Comparison of ENCODE assay signal across 15 cellular contexts in the genomic region with DNA sequence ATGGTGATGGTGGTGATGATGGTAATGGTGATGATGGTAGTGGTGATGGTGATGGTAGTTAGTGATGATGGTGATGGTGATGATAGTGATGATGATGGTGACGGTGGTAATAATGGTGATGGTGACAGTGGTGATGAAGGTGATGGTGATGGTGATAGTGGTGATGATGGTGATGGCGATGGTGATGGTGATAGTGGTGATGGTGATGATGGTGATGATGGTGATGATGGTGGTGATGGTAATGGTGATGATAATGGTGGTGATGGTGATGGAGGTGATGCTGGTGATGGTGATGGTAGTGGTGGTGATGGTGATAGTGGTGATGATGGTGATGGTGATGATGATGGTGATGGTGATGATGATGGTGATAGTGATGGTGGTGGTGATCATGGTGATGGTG.
"Had no signal": no experiment of that assay in that cellular context is flagged by ENCODE, and none has a peak within 500 bp of the region (broad histone marks: within the 10 kb centered on the region; RNA-seq: fewer than 3 reads in every experiment).

No MANE protein-coding gene starts in this region.

- H3K36me3 ChIP-seq: sigmoid colon, stomach, thyroid gland, uterus had no signal

- DNase-seq: cortex of kidney; effector CD8-positive, alpha-beta T cell; islet precursor cell; natural killer cell; stimulated activated CD4-positive, alpha-beta T cell treated with anti-CD3 and anti-CD28 coated beads, Interleukin-2, amount 100 ng/mL, for 24 hours; stimulated activated naive CD4-positive, alpha-beta T cell; stomach had no signal

- H3K9me3 ChIP-seq: sigmoid colon, stomach, thyroid gland, uterus had no signal

- FAIRE-seq: frontal cortex had no signal

- H3K27ac ChIP-seq: thyroid gland had no signal

- H3K4me3 ChIP-seq: dorsolateral prefrontal cortex, sigmoid colon, skin epidermis, stomach, thyroid gland, uterus had no signal

- H3K27me3 ChIP-seq: dorsolateral prefrontal cortex, sigmoid colon, thyroid gland, uterus had no signal

- ATAC-seq: esophagus mucosa, left lobe of liver, natural killer cell had no signal
